8 cellular contexts compared by ENCODE assay signal in genomic region chr16:30786115-30786935, GRCh38. TPM values are rescaled to one million over a fixed set of nuclear protein-coding genes. Genes with fewer than 3 reads are reported as not detected.
DNase-seq lines count a peak whose midpoint lies in the region; ATAC-seq, FAIRE-seq and TF ChIP-seq lines count a peak whose summit lies in the region.

No MANE protein-coding gene starts in this region.

- TF ChIP-seq EP300 in ovary (IDR thresholded peaks at IDR 0.05), result no peak

- 2 to 4% (median 3%) methylated on average over 34 to 57 of the region's 57 CpGs for WGBS in ovary, 3 donors

- H3K9me3 ChIP-seq in CD4-positive, alpha-beta memory T cell (ENCODE audit: control insufficient read depth in 1 of 2, low read length in 2 of 2), result no peaks in the 10 kb centered on the region
- H3K9me3 ChIP-seq in ovary, result no peaks in the 10 kb centered on the region

- peaks cover 3% of the 10 kb centered on the region in 2 donors for H3K36me3 Mint-ChIP-seq in CD4-positive, alpha-beta memory T cell

- H3K27me3 ChIP-seq in CD4-positive, alpha-beta memory T cell (ENCODE audit: insufficient read depth, low read length), result peaks cover 5% of the 10 kb centered on the region
- H3K27me3 ChIP-seq in ovary, result no peaks in the 10 kb centered on the region

- intact Hi-C loops in CD4-positive, alpha-beta memory T cell (cut with micrococcal nuclease), result no loop called here
- intact Hi-C loops in head of caudate nucleus (cut with DNase I), result loop anchor here (2.0 to 5.0 kb wide), 2 partner anchors 20 to 91 kb away; no protein-coding TSS in a partner anchor
- intact Hi-C loops in ovary (cut with DNase I), result loop anchor here in 1 of 4 donors (2.0 to 10.0 kb wide), 2 partner anchors 18 to 62 kb away; no protein-coding TSS in a partner anchor

- peak; percentile 64 for FAIRE-seq in HTR-8/SVneo (lab: Jason Lieb, UNC)

- H3K36me3 ChIP-seq in CD4-positive, alpha-beta memory T cell (ENCODE audit: insufficient read depth, low read length), result no peaks in the 10 kb centered on the region
- no peaks in the 10 kb centered on the region for H3K36me3 ChIP-seq in ovary

- CTCF ChIA-PET in CD4-positive, alpha-beta memory T cell (lab: Charles Lee; ENCODE audit: partially characterized antibody), result interaction anchor here (1.5 kb wide), 1 partner anchor 28 kb away, joined by 4 read pairs; no protein-coding TSS in a partner anchor

- TF ChIP-seq POLR2A in ovary (IDR thresholded peaks at IDR 0.05), result no peak

- peaks cover 3 to 5% of the 10 kb centered on the region in 2 donors for H3K27me3 Mint-ChIP-seq in CD4-positive, alpha-beta memory T cell

- H3K27ac Mint-ChIP-seq in CD4-positive, alpha-beta memory T cell, result peak overlapping the region in 3 of 7 donors; percentile 23 to 70 (median 66)

- H3K4me1 Mint-ChIP-seq in CD4-positive, alpha-beta memory T cell, result peaks cover 5 to 26% (median 17%) of the 10 kb centered on the region in 4 donors

- H3K4me3 Mint-ChIP-seq in CD4-positive, alpha-beta memory T cell, result peak overlapping the region; percentile 59 to 78 (median 72)

- H3K4me1 ChIP-seq in CD4-positive, alpha-beta memory T cell (ENCODE audit: insufficient read depth, low read length), result peaks cover 10% of the 10 kb centered on the region
- peaks cover 7% of the 10 kb centered on the region for H3K4me1 ChIP-seq in ovary (ENCODE audit: insufficient read depth)

- no peak for DNase-seq in CD4-positive, alpha-beta memory T cell
- DNase-seq in HTR-8/SVneo (ENCODE audit: insufficient read length, low spot score) (peak; percentile 58), head of caudate nucleus (peak in 22 of 42 donors; percentile 16 to 60 (median 25)), ovary (peak in 4 of 5 donors; percentile 52 to 78 (median 64)), NCI-H2029 treated with DMSO at 0.1 percent for 48 hours (lab: John Stamatoyannopoulos, UW) (no peak)
- peak; percentile 45 for DNase-seq in activated T-cell treated with anti-CD3 and anti-CD28 coated beads, Interleukin-2, amount 50 U/mL, for 48 hours

- POLR2A ChIA-PET in CD4-positive, alpha-beta memory T cell (lab: Charles Lee; ENCODE audit: partially characterized antibody), result interaction anchor here (0.9 to 1.5 kb wide), 2 partner anchors 19 to 88 kb away, joined by 4 to 12 read pairs; no protein-coding TSS in a partner anchor

- H3K4me3 ChIP-seq in CD4-positive, alpha-beta memory T cell (ENCODE audit: low read length in 2 of 2), result peak overlapping the region in 1 of 2 donors; percentile 44
- H3K4me3 ChIP-seq in ovary, result peak overlapping the region; percentile 91

- H3K27ac ChIP-seq in CD4-positive, alpha-beta memory T cell (ENCODE audit: low read depth, low read length), result no peak overlapping the region
- H3K27ac ChIP-seq in ovary, result peak overlapping the region; percentile 65 to 87

- H3K9me3 Mint-ChIP-seq in CD4-positive, alpha-beta memory T cell, result no peaks in the 10 kb centered on the region

- no peak for TF ChIP-seq CTCF in ovary (IDR thresholded peaks at IDR 0.05)

- no peak for ATAC-seq in GM19452 (IDR thresholded peaks at IDR 0.05; ENCODE audit: unreplicated experiment)
- no peak for ATAC-seq in HG03442 (IDR thresholded peaks at IDR 0.05; ENCODE audit: unreplicated experiment)

RNA-seq across cellular contexts. Expression of gene ZNF629, which starts 0.7 kb away (rescaled TPM):
- 1 to 10 TPM; 4.7 to 5.4 TPM for total RNA-seq in CD4-positive, alpha-beta memory T cell
- under 1 TPM; 0.07 to 0.94 TPM for polyA plus RNA-seq in CD4-positive, alpha-beta memory T cell
- total RNA-seq in ovary, result 10 to 100 TPM in 6 of 7 donors, 1 to 10 TPM in 1; 9.4 to 26.3 (median 21.9) TPM
- polyA plus RNA-seq in ovary, result 10 to 100 TPM in 1 of 2 donors, 1 to 10 TPM in 1; 8.2 to 12.4 TPM

RNA-seq across cellular contexts. Expression of gene RNF40, which starts 24.2 kb away (rescaled TPM):
- total RNA-seq in CD4-positive, alpha-beta memory T cell, result 100 to 1,000 TPM; 101 to 109 TPM
- polyA plus RNA-seq in CD4-positive, alpha-beta memory T cell, result 10 to 100 TPM; 16.6 to 52.4 TPM
- 100 to 1,000 TPM in 3 of 7 donors, 10 to 100 TPM in 4; 74.4 to 143 (median 94.3) TPM for total RNA-seq in ovary
- polyA plus RNA-seq in ovary, result 100 to 1,000 TPM in 1 of 2 donors, 10 to 100 TPM in 1; 67.2 to 110 TPM

RNA-seq across cellular contexts. Expression of gene CFAP119, which starts 24.5 kb away (rescaled TPM):
- 1 to 10 TPM; 2.6 to 3.4 TPM for total RNA-seq in CD4-positive, alpha-beta memory T cell
- under 1 TPM; 0.22 to 0.42 TPM for polyA plus RNA-seq in CD4-positive, alpha-beta memory T cell
- total RNA-seq in ovary, result 10 to 100 TPM in 1 of 7 donors, 1 to 10 TPM in 6; 1.2 to 27.0 (median 5.1) TPM
- polyA plus RNA-seq in ovary, result 1 to 10 TPM; 2.1 to 4.6 TPM

RNA-seq across cellular contexts. Expression of gene PHKG2, which starts 38.1 kb away (rescaled TPM):
- total RNA-seq in CD4-positive, alpha-beta memory T cell, result 10 to 100 TPM; 54.1 to 54.9 TPM
- polyA plus RNA-seq in CD4-positive, alpha-beta memory T cell, result 10 to 100 TPM; 42.0 to 63.5 TPM
- total RNA-seq in ovary, result 10 to 100 TPM; 14.2 to 41.6 (median 21.0) TPM
- 10 to 100 TPM; 13.1 to 20.6 TPM for polyA plus RNA-seq in ovary

Comparison
In these comparisons a context has a peak if more than half of its experiments do, and no peak if none do; other contexts are left out.
1. DNase-seq: peak in HTR-8/SVneo (single experiment), activated T-cell treated with anti-CD3 and anti-CD28 coated beads, Interleukin-2, amount 50 U/mL, for 48 hours (2 of 2), head of caudate nucleus (22 of 42) and ovary (4 of 5); none in CD4-positive, alpha-beta memory T cell (0 of 5) and NCI-H2029 treated with DMSO at 0.1 percent for 48 hours (single experiment).